8 cellular contexts compared by ENCODE assay signal in genomic region chr17:67824735-67825626, GRCh38. TPM values are rescaled to one million over a fixed set of nuclear protein-coding genes. Genes with fewer than 3 reads are reported as not detected.
DNase-seq lines count a peak whose midpoint lies in the region; ATAC-seq and TF ChIP-seq lines count a peak whose summit lies in the region.

TSS of gene BPTF (plus strand) at chr17:67825503. CDS start at chr17:67825725, 222 bp downstream.

- no peaks in the 10 kb centered on the region for H3K9me3 Mint-ChIP-seq in progenitor cell of endocrine pancreas (ENCODE audit: low read depth)

- TF ChIP-seq CTCF in GM12875 (IDR thresholded peaks at IDR 0.05; ENCODE audit: borderline replicate concordance, insufficient read depth, low read depth, low read length) (peak; percentile 99), heart right ventricle (IDR thresholded peaks at IDR 0.05) (peak; percentile 86 to 99 (median 96)), progenitor cell of endocrine pancreas (IDR thresholded peaks at IDR 0.05; ENCODE audit: unreplicated experiment) (peak; percentile 97)

- H3K4me3 ChIP-seq in GM12875 (ENCODE audit: low read depth, low read length): peak within 1 kb of the TSS; percentile 66
- H3K4me3 ChIP-seq in heart right ventricle: peak within 1 kb of the TSS; percentile 55 to 92 (median 80)

- H3K27ac Mint-ChIP-seq in progenitor cell of endocrine pancreas: peak within 1 kb of the TSS; percentile 100

- peaks cover 23% of the 10 kb centered on the region for H3K4me1 Mint-ChIP-seq in progenitor cell of endocrine pancreas (ENCODE audit: low read depth)

- H3K4me3 Mint-ChIP-seq in progenitor cell of endocrine pancreas (ENCODE audit: low read depth): peak within 1 kb of the TSS; percentile 99

- no peaks in the 10 kb centered on the region for H3K27me3 Mint-ChIP-seq in progenitor cell of endocrine pancreas

- ATAC-seq in HG02763 (IDR thresholded peaks at IDR 0.05; ENCODE audit: unreplicated experiment): peak; percentile 83
- ATAC-seq in heart right ventricle: peak; percentile 96 to 98 (median 98)

- H3K4me1 ChIP-seq in heart right ventricle: peaks cover 0 to 39% (median 39%) of the 10 kb centered on the region in 9 donors

- H3K36me3 ChIP-seq in heart right ventricle: no peaks in the 10 kb centered on the region

- H3K27ac ChIP-seq in adipose tissue (ENCODE audit: low read depth, low read length): peak within 1 kb of the TSS; percentile 78
- peak within 1 kb of the TSS; percentile 89 to 98 (median 96) for H3K27ac ChIP-seq in heart right ventricle

- no peaks in the 10 kb centered on the region for H3K27me3 ChIP-seq in heart right ventricle

- peak; percentile 91 to 94 (median 92) for DNase-seq in NCI-H1417 (lab: John Stamatoyannopoulos, UW)
- DNase-seq in T follicular helper cell (ENCODE audit: low read depth): peak; percentile 87
- peak; percentile 92 to 93 for DNase-seq in heart right ventricle
- peak; percentile 90 for DNase-seq in progenitor cell of endocrine pancreas (ENCODE audit: low spot score, unreplicated experiment)
- peak; percentile 94 for DNase-seq in ureter (ENCODE audit: low spot score)

- WGBS in adipose tissue, 3 donors: 0 to 1% (median 0%) methylated on average over 63 to 87 of the region's 88 CpGs
- 1% methylated on average over 69 to 88 of the region's 88 CpGs for WGBS in heart right ventricle, 2 donors

- intact Hi-C loops in heart right ventricle (cut with DNase I): loop anchor here in 3 of 10 donors (1.0 to 5.0 kb wide), 3 partner anchors 25 to 108 kb away; partner anchors contain the start of gene NOL11 (in 1 of the 3)

- no peaks in the 10 kb centered on the region for H3K36me3 Mint-ChIP-seq in progenitor cell of endocrine pancreas (ENCODE audit: insufficient read depth)

- no peaks in the 10 kb centered on the region for H3K9me3 ChIP-seq in heart right ventricle

RNA-seq across cellular contexts. Expression of gene BPTF, which starts in this region (rescaled TPM):
- polyA plus RNA-seq in adipose tissue (10 to 100 TPM; 10.6 to 23.1 (median 18.0) TPM), heart right ventricle (10 to 100 TPM in 1 of 2 donors, 1 to 10 TPM in 1; 9.2 to 21.7 TPM)
- total RNA-seq in heart right ventricle (100 to 1,000 TPM in 1 of 10 donors, 10 to 100 TPM in 9; 56.7 to 102 (median 86.6) TPM), progenitor cell of endocrine pancreas (181 and 194 TPM in 2 replicates), ureter (126 TPM)

Comparison
In these comparisons a context has a peak if more than half of its experiments do, and no peak if none do; other contexts are left out.
1. Peak in every context shown above with its lines: DNase-seq, ATAC-seq, H3K4me3 ChIP-seq and H3K27ac ChIP-seq.